ENCODE assay signal across 21 cellular contexts in genomic region chr7:67878808-67879207, GRCh38.
DNase-seq lines count a peak whose midpoint lies in the region; ATAC-seq and TF ChIP-seq lines count a peak whose summit lies in the region.
"Had no signal": no experiment of that assay in that cellular context is flagged by ENCODE, and none has a peak within 500 bp of the region (broad histone marks: within the 10 kb centered on the region; RNA-seq: fewer than 3 reads in every experiment).

No MANE protein-coding gene starts in this region.

- H2AFZ ChIP-seq in PC-9, result no peak overlapping the region
- H2AFZ ChIP-seq: GM23248 had no signal

- H3K4me2 ChIP-seq in PC-9, result 0 out of 2 replicates have a peak overlapping the region, but pooled peaks have one; percentile 34
- H3K4me2 ChIP-seq: BLaER1 treated with 17β-estradiol and CSF1 and Interleukin-3, amounts not matched to agents 10 nM and 100 nM had no signal

- no peaks in the 10 kb centered on the region for H3K79me2 ChIP-seq in PC-9 (ENCODE audit: low read depth)

- ATAC-seq in GM21723 (IDR thresholded peaks at IDR 0.05; ENCODE audit: unreplicated experiment) (no peak), HG02763 (IDR thresholded peaks at IDR 0.05; ENCODE audit: unreplicated experiment) (no peak)

- no peak for TF ChIP-seq CTCF in PC-9 (conservative IDR thresholded peaks at IDR 0.05)

- H3K36me3 ChIP-seq in PC-9 (ENCODE audit: low read depth), result no peaks in the 10 kb centered on the region
- H3K36me3 ChIP-seq: BE2C; BLaER1 treated with 17β-estradiol and CSF1 and Interleukin-3, amounts not matched to agents 10 nM and 100 nM had no signal

- no peaks in the 10 kb centered on the region for H3K9me2 ChIP-seq in PC-9 (ENCODE audit: insufficient read depth)

- no peaks in the 10 kb centered on the region for H3F3A ChIP-seq in PC-9 (ENCODE audit: insufficient read depth, low read depth)

- no peaks in the 10 kb centered on the region for H4K20me1 ChIP-seq in PC-9 (ENCODE audit: insufficient read depth)
- H4K20me1 ChIP-seq: BLaER1 treated with 17β-estradiol and CSF1 and Interleukin-3, amounts not matched to agents 10 nM and 100 nM had no signal

- POLR2A ChIA-PET in PC-9 (lab: Charles Lee; ENCODE audit: unreplicated experiment), result no interaction called here

- H3K27ac ChIP-seq in PC-9, result no peak overlapping the region
- H3K27ac ChIP-seq: 22Rv1; BLaER1 treated with 17β-estradiol and CSF1 and Interleukin-3, amounts not matched to agents 10 nM and 100 nM; GM23248 had no signal

- H3K27me3 ChIP-seq in PC-9 (ENCODE audit: insufficient read depth, low read depth), result peaks cover 43% of the 10 kb centered on the region
- H3K27me3 ChIP-seq: BE2C; BLaER1 treated with 17β-estradiol and CSF1 and Interleukin-3, amounts not matched to agents 10 nM and 100 nM had no signal

- DNase-seq in NCI-H1092 treated with DMSO at 0.1 percent for 48 hours (lab: John Stamatoyannopoulos, UW) (peak; percentile 27), NCI-H1092 (lab: John Stamatoyannopoulos, UW) (no peak), NCI-H510A treated with DMSO at 0.1 percent for 48 hours (lab: John Stamatoyannopoulos, UW) (peak; percentile 3), NCI-H510A (lab: John Stamatoyannopoulos, UW) (no peak), PC-9 (no peak), head of caudate nucleus (no peak)
- DNase-seq: ACHN; AML-193; BE2C; Calu3; CD4-positive, alpha-beta T cell; CD8-positive, alpha-beta memory T cell; DMS53; DMS79 treated with DMSO at 0.1 percent for 48 hours; GM23248; H7; HCEC 1CT had no signal

- H3K4me3 ChIP-seq in PC-9, result no peak overlapping the region
- H3K4me3 ChIP-seq: BLaER1 treated with 17β-estradiol and CSF1 and Interleukin-3, amounts not matched to agents 10 nM and 100 nM; GM23248 had no signal

- H3K4me1 ChIP-seq in PC-9 (replicated peaks; ENCODE audit: insufficient read depth), result no peaks in the 10 kb centered on the region
- H3K4me1 ChIP-seq: BE2C; BLaER1 treated with 17β-estradiol and CSF1 and Interleukin-3, amounts not matched to agents 10 nM and 100 nM had no signal

- intact Hi-C loops in PC-9 (cut with micrococcal nuclease; ENCODE audit: unreplicated experiment) (no loop called here), head of caudate nucleus (cut with DNase I) (no loop called here)

- H3K9me3 ChIP-seq in PC-9 (ENCODE audit: insufficient read depth, low read depth), result no peaks in the 10 kb centered on the region
- H3K9me3 ChIP-seq: BE2C; BLaER1 treated with 17β-estradiol and CSF1 and Interleukin-3, amounts not matched to agents 10 nM and 100 nM had no signal

- BruUV-seq in PC-9 (replicated peaks; lab: Mats Ljungman, UMichigan), result no TSS peak

- CTCF ChIA-PET in PC-9 (lab: Charles Lee), result no interaction called here

Comparison
In these comparisons a context has a peak if more than half of its experiments do, and no peak if none do; other contexts are left out.
1. DNase-seq: peak in NCI-H1092 treated with DMSO at 0.1 percent for 48 hours (single experiment) and NCI-H510A treated with DMSO at 0.1 percent for 48 hours (single experiment); none in NCI-H1092 (single experiment), NCI-H510A (single experiment), PC-9 (0 of 2) and head of caudate nucleus (0 of 42).